ENCODE assay signal across 3 cellular contexts in genomic region chr2:44280869-44281268, GRCh38.
TF ChIP-seq lines count a peak whose summit lies in the region.

No MANE protein-coding gene starts in this region.

TF ChIP-seq in HepG2, 621 proteins besides CTCF, POLR2A, EP300 and RAD21:
- TF ChIP-seq MZF1 (CRISPR knock-in tag; IDR thresholded peaks at IDR 0.05; ENCODE audit: borderline replicate concordance) (no peak), HNRNPK (IDR thresholded peaks at IDR 0.05; ENCODE audit: low read depth, low read length, poor library complexity, severe bottlenecking) (peak; percentile 76)
TF ChIP-seq in HepG2: peak in this region for 1.

TF ChIP-seq in HEK293, 187 proteins besides CTCF, POLR2A, EP300 and RAD21:
- TF ChIP-seq PRDM1 (tag by site-specific recombination; IDR thresholded peaks at IDR 0.05) (peak; percentile 77), KLF10 (tag by site-specific recombination; IDR thresholded peaks at IDR 0.05) (no peak)

TF ChIP-seq in K562, 482 proteins besides CTCF, POLR2A, EP300 and RAD21:
- peak; percentile 42 for TF ChIP-seq HNRNPK (IDR thresholded peaks at IDR 0.05; ENCODE audit: low read depth, low read length, poor library complexity, severe bottlenecking)
- TF ChIP-seq COPS2 (conservative IDR thresholded peaks at IDR 0.05) = no peak
- TF ChIP-seq CBX1 (IDR thresholded peaks at IDR 0.05; ENCODE audit: low read depth) = no peak
- peak; percentile 73 for TF ChIP-seq ZNF512 (tag; IDR thresholded peaks at IDR 0.05)
